In the genomic region with DNA sequence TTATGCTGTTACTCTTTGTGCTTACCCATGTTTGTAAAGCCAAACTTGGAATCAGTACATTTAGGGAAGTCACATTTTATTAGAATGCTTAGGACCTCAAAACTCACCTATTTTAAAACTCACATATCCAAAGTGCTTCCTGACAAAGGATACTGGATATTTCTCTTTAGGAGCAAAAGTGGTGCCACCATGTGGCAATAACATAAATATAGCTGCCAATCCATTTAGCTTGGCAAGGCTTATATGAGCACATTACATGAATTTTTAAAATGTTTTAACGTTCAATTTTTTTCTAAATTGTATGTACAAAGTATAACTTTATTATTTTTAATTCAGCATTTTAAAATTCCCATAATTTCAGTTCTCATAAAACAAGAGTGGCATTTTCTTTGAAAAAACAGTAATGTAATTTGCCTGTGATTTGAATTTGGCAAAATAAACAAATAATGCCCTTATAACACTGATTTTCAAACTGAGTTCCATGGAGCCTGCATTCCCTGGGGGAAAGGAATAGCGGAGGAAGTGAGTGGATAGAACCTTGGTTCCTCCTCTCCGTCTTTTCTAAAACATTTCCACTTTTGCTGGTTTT, we compare ENCODE assay signal across 8 cellular contexts.
DNase-seq lines count a peak whose midpoint lies in the region; ATAC-seq and TF ChIP-seq lines count a peak whose summit lies in the region.

No MANE protein-coding gene starts in this region.

- no peak overlapping the region for H3K9ac ChIP-seq in liver (ENCODE audit: low read depth in 1 of 2, low read length in 2 of 2)

- TF ChIP-seq RAD21 in liver (IDR thresholded peaks at IDR 0.05): peak; percentile 71 to 76

- H3K9me3 ChIP-seq in ascending aorta: no peaks in the 10 kb centered on the region
- no peaks in the 10 kb centered on the region for H3K9me3 ChIP-seq in liver (ENCODE audit: control insufficient read depth in 4 of 4, low read length in 3 of 4)
- H3K9me3 ChIP-seq in effector memory CD4-positive, alpha-beta T cell (ENCODE audit: control insufficient read depth, low read length): no peaks in the 10 kb centered on the region

- H3K27me3 ChIP-seq in ascending aorta (no peaks in the 10 kb centered on the region), liver (ENCODE audit: control insufficient read depth in 4 of 4, insufficient read depth in 4 of 4, low read length in 3 of 4) (no peaks in the 10 kb centered on the region)
- H3K27me3 ChIP-seq in effector memory CD4-positive, alpha-beta T cell (replicated peaks; ENCODE audit: control insufficient read depth, insufficient read depth, low read length, poor library complexity, severe bottlenecking): no peaks in the 10 kb centered on the region

- TF ChIP-seq CTCF in ascending aorta (IDR thresholded peaks at IDR 0.05): peak; percentile 12 to 55 (median 40)
- peak; percentile 29 for TF ChIP-seq CTCF in liver (IDR thresholded peaks at IDR 0.05; ENCODE audit: low read depth, low read length, missing input control)

- H3K4me3 ChIP-seq in ascending aorta (peak overlapping the region; percentile 28 to 51), liver (ENCODE audit: low read depth in 1 of 3, low read length in 3 of 3) (no peak overlapping the region)
- H3K4me3 ChIP-seq in effector memory CD4-positive, alpha-beta T cell (ENCODE audit: insufficient read depth, low read depth, low read length, poor library complexity, severe bottlenecking): no peak overlapping the region

- WGBS in liver: 59% methylated on average over 3 of the region's 3 CpGs

- H3K36me3 ChIP-seq in ascending aorta: peaks cover 0 to 5% of the 10 kb centered on the region in 2 donors
- no peaks in the 10 kb centered on the region for H3K36me3 ChIP-seq in liver (ENCODE audit: control insufficient read depth in 4 of 4, insufficient read depth in 3 of 4, low read depth in 1 of 4, low read length in 3 of 4)
- no peaks in the 10 kb centered on the region for H3K36me3 ChIP-seq in effector memory CD4-positive, alpha-beta T cell (ENCODE audit: control insufficient read depth, insufficient read depth, low read length)

- DNase-seq in DMS53 (lab: John Stamatoyannopoulos, UW): peak; percentile 87
- DNase-seq in NCI-H1048 (lab: John Stamatoyannopoulos, UW): peak; percentile 78
- no peak for DNase-seq in ascending aorta (ENCODE audit: low spot score in 2 of 2)
- DNase-seq in activated gamma-delta T cell (lab: John Stamatoyannopoulos, UW): no peak
- no peak for DNase-seq in SKM-1 treated with dmso at 0.1 percent for 144 hours (lab: John Stamatoyannopoulos, UW; ENCODE audit: unreplicated experiment)
- no peak for DNase-seq in effector memory CD4-positive, alpha-beta T cell

- H3K4me1 ChIP-seq in ascending aorta (peaks cover 0 to 31% of the 10 kb centered on the region in 2 donors), liver (ENCODE audit: control insufficient read depth in 4 of 4, insufficient read depth in 4 of 4, low read length in 3 of 4) (no peaks in the 10 kb centered on the region)
- H3K4me1 ChIP-seq in effector memory CD4-positive, alpha-beta T cell (ENCODE audit: control insufficient read depth, insufficient read depth, low read length, poor library complexity, severe bottlenecking): no peaks in the 10 kb centered on the region

- intact Hi-C loops in ascending aorta (cut with DNase I): loop anchor here (2.0 to 10.0 kb wide), 3 partner anchors 74 to 544 kb away; a partner anchor contains a TSS

- ATAC-seq in HG03039 (IDR thresholded peaks at IDR 0.05; ENCODE audit: unreplicated experiment): no peak

- peak overlapping the region; percentile 41 to 50 for H3K27ac ChIP-seq in ascending aorta
- H3K27ac ChIP-seq in liver (ENCODE audit: low read depth in 1 of 2, low read length in 2 of 2): no peak overlapping the region
- H3K27ac ChIP-seq in effector memory CD4-positive, alpha-beta T cell (ENCODE audit: insufficient read depth, low read length, poor library complexity, severe bottlenecking): no peak overlapping the region

TF ChIP-seq in liver, 16 proteins besides CTCF, POLR2A, EP300 and RAD21:
- TF ChIP-seq, protein P1, sequence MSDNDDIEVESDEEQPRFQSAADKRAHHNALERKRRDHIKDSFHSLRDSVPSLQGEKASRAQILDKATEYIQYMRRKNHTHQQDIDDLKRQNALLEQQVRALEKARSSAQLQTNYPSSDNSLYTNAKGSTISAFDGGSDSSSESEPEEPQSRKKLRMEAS (IDR thresholded peaks at IDR 0.05): no peak
- TF ChIP-seq SP1 (IDR thresholded peaks at IDR 0.05): no peak
- no peak for TF ChIP-seq NR2F2 (IDR thresholded peaks at IDR 0.05)
- TF ChIP-seq HNF4G (IDR thresholded peaks at IDR 0.05): no peak
- TF ChIP-seq, protein P2, sequence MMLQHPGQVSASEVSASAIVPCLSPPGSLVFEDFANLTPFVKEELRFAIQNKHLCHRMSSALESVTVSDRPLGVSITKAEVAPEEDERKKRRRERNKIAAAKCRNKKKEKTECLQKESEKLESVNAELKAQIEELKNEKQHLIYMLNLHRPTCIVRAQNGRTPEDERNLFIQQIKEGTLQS (IDR thresholded peaks at IDR 0.05): no peak
- TF ChIP-seq RXRA (IDR thresholded peaks at IDR 0.05): no peak

Comparison
In these comparisons a context has a peak if more than half of its experiments do, and no peak if none do; other contexts are left out.
1. DNase-seq: peak in DMS53 (single experiment) and NCI-H1048 (single experiment); none in ascending aorta (0 of 2), activated gamma-delta T cell (single experiment), SKM-1 treated with dmso at 0.1 percent for 144 hours (single experiment) and effector memory CD4-positive, alpha-beta T cell (0 of 3).
2. H3K27ac ChIP-seq: peak in ascending aorta (2 of 2); none in liver (0 of 2) and effector memory CD4-positive, alpha-beta T cell (single experiment).
3. H3K4me3 ChIP-seq: peak in ascending aorta (2 of 2); none in liver (0 of 3) and effector memory CD4-positive, alpha-beta T cell (single experiment).